ENCODE assay signal across 8 cellular contexts in the genomic region with DNA sequence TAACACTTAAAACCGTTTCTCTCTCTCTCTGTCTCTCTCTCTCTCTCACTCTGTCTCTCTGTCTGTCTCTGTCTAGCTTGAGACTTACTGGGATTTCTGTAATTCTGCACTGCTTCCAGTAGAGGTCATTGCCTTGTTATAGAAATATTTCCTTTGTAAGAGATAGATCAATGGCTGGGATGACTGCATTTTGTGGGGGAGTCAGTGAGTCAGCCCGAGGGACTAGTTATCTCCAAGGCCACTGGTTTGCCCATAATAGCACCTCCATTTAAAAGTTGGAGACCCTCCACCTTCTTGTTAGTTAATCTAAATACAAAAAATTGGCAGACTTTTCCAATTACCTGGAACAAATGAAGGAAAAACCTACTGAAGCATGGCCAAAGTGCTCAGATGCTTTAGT.
A peak's percentile ranks its signal among the peaks of the same experiment; 100 is the strongest.
DNase-seq lines count a peak whose midpoint lies in the region; ATAC-seq and TF ChIP-seq lines count a peak whose summit lies in the region.

No MANE protein-coding gene starts in this region.

- H3K4me3 Mint-ChIP-seq in HFFc6: no peak overlapping the region

- peaks cover 0 to 15% (median 4%) of the 10 kb centered on the region in 9 donors for H3K4me1 ChIP-seq in heart right ventricle
- no peaks in the 10 kb centered on the region for H3K4me1 ChIP-seq in thyroid gland

- H3K27ac ChIP-seq in heart right ventricle (no peak overlapping the region), brain microvascular endothelial cell (no peak overlapping the region), thyroid gland (no peak overlapping the region)

- TF ChIP-seq CTCF in heart right ventricle (IDR thresholded peaks at IDR 0.05) (peak in 7 of 9 donors; percentile 24 to 55 (median 40)), HFFc6 (IDR thresholded peaks at IDR 0.05) (peak; percentile 51; the same call in 1 of the 2 replicates), brain microvascular endothelial cell (IDR thresholded peaks at IDR 0.05; ENCODE audit: low read depth, low read length, missing control alignments) (peak; percentile 66), thyroid gland (IDR thresholded peaks at IDR 0.05) (peak in 3 of 6 experiments; percentile 23 to 39 (median 30))

- no peaks in the 10 kb centered on the region for H3K9me3 ChIP-seq in heart right ventricle
- H3K9me3 ChIP-seq in thyroid gland: no peaks in the 10 kb centered on the region

- no peak overlapping the region for H3K27ac Mint-ChIP-seq in HFFc6

- DNase-seq in heart right ventricle (no peak), Right ventricle myocardium inferior (ENCODE audit: missing footprints) (no peak), HFFc6 (peak; percentile 0), M059J (ENCODE audit: low read depth) (peak; percentile 35), brain microvascular endothelial cell (peak; percentile 70), non-pigmented ciliary epithelial cell (ENCODE audit: low read depth) (peak; percentile 19), thyroid gland (no peak)

- H3K27me3 Mint-ChIP-seq in HFFc6 (ENCODE audit: insufficient read depth): no peaks in the 10 kb centered on the region; the same call in none of the 2 replicates

- peak in 1 of 8 donors; percentile 56 for ATAC-seq in heart right ventricle
- no peak for ATAC-seq in Right ventricle myocardium inferior
- ATAC-seq in HG02571 (IDR thresholded peaks at IDR 0.05; ENCODE audit: unreplicated experiment): no peak

- TF ChIP-seq POLR2A in thyroid gland (IDR thresholded peaks at IDR 0.05): no peak

- intact Hi-C loops in heart right ventricle (cut with DNase I): no loop called here
- intact Hi-C loops in Right ventricle myocardium inferior (cut with DNase I): no loop called here
- intact Hi-C loops in thyroid gland (cut with DNase I): no loop called here

- H3K27me3 ChIP-seq in heart right ventricle (no peaks in the 10 kb centered on the region), brain microvascular endothelial cell (replicated peaks) (no peaks in the 10 kb centered on the region), thyroid gland (no peaks in the 10 kb centered on the region)

- no peaks in the 10 kb centered on the region; the same call in 1 of the 2 replicates for H3K4me1 Mint-ChIP-seq in HFFc6 (ENCODE audit: low read depth)

- H3K36me3 ChIP-seq in heart right ventricle (no peaks in the 10 kb centered on the region), brain microvascular endothelial cell (replicated peaks) (no peaks in the 10 kb centered on the region), thyroid gland (no peaks in the 10 kb centered on the region)

- peaks cover 28% of the 10 kb centered on the region for H3K9me3 Mint-ChIP-seq in HFFc6

- H3K36me3 Mint-ChIP-seq in HFFc6 (ENCODE audit: low read depth): no peaks in the 10 kb centered on the region

- in situ Hi-C loops in brain microvascular endothelial cell (cut with HindIII; ENCODE audit: low pct_ligation_motif_present, low sequenced_read_pairs): no loop called here

- H3K4me3 ChIP-seq in heart right ventricle (no peak overlapping the region), brain microvascular endothelial cell (ENCODE audit: low read depth, low read length) (no peak overlapping the region), thyroid gland (replicated peaks in 1 of 3) (no peak overlapping the region)

- whole genome bisulfite sequencing in heart right ventricle, 2 donors: 18 to 20% methylated on average over 2 of the region's 2 CpGs
- WGBS in thyroid gland, 2 donors: 38 to 40% methylated on average over 2 of the region's 2 CpGs

Comparison
In these comparisons a context has a peak if more than half of its experiments do, and no peak if none do; other contexts are left out.
1. DNase-seq: peak in HFFc6 (single experiment), M059J (single experiment), brain microvascular endothelial cell (single experiment) and non-pigmented ciliary epithelial cell (single experiment); none in heart right ventricle (0 of 2), Right ventricle myocardium inferior (single experiment) and thyroid gland (0 of 2).